Comparison of ENCODE assay signal across 11 cellular contexts in the genomic region with DNA sequence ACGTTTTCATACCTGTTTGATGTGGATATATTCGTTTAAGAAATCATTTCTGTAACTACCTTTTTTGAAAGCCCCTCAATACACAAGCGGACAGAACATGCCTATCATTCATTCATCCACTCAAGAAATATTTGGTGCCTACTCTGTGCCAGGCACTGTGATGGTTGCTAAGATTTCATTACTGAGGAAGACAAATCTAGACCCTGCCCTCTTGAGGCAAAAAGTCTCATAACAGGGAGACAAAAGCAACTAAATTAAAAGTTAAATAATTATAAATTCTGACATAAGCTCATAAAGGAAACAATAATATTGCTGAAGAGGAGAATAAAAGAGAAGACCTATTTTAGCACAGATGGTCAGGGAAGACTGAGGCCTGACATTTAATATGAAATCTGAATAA.
A peak's percentile ranks its signal among the peaks of the same experiment; 100 is the strongest.
DNase-seq lines count a peak whose midpoint lies in the region; ATAC-seq and TF ChIP-seq lines count a peak whose summit lies in the region.
"Had no signal": no experiment of that assay in that cellular context is flagged by ENCODE, and none has a peak within 500 bp of the region (broad histone marks: within the 10 kb centered on the region; RNA-seq: fewer than 3 reads in every experiment).

No MANE protein-coding gene starts in this region.

- no peak for DNase-seq in BJ (ENCODE audit: low read depth)
- DNase-seq in HFFc6: peak; percentile 11
- peak; percentile 10 for DNase-seq in amniotic epithelial cell (ENCODE audit: low read depth)
- DNase-seq in kidney glomerular epithelial cell (lab: John Stamatoyannopoulos, UW): peak; percentile 9
- DNase-seq in activated T-cell treated with anti-CD3 and anti-CD28 coated beads, Interleukin-2, amount 50 U/mL, for 1 hour: no peak
- no peak for DNase-seq in NCI-H748 treated with DMSO at 0.1 percent for 48 hours (lab: John Stamatoyannopoulos, UW)
- DNase-seq: small intestine had no signal

- H3K27me3 ChIP-seq in BJ (ENCODE audit: control insufficient read depth, insufficient read depth, low read length): no peaks in the 10 kb centered on the region
- H3K27me3 ChIP-seq: ascending aorta had no signal

- POLR2A ChIA-PET in BJ (lab: Charles Lee): no interaction called here

- ATAC-seq in GM19395 (IDR thresholded peaks at IDR 0.05; ENCODE audit: unreplicated experiment) (no peak), GM18520 (IDR thresholded peaks at IDR 0.05; ENCODE audit: unreplicated experiment) (no peak)

- no peaks in the 10 kb centered on the region for H3K9me3 Mint-ChIP-seq in HFFc6

- H3K27me3 Mint-ChIP-seq in HFFc6 (ENCODE audit: insufficient read depth): no peaks in the 10 kb centered on the region; the same call in 1 of the 2 replicates

- CTCF ChIA-PET in BJ (lab: Yijun Ruan, JAX): interaction anchor here (1.0 to 1.5 kb wide), 5 partner anchors 9 to 216 kb away, joined by 3 to 5 read pairs (median 4); a partner anchor contains a TSS

- H3K36me3 ChIP-seq in BJ (ENCODE audit: control insufficient read depth, insufficient read depth, low read length): no peaks in the 10 kb centered on the region
- H3K36me3 ChIP-seq: ascending aorta had no signal

- no peak overlapping the region for H3K4me3 Mint-ChIP-seq in HFFc6

- no peak overlapping the region for H3K4me3 ChIP-seq in BJ (ENCODE audit: low read depth, low read length)
- H3K4me3 ChIP-seq: ascending aorta, SK-N-MC had no signal

- TF ChIP-seq CTCF in BJ (IDR thresholded peaks at IDR 0.05; ENCODE audit: insufficient read depth, low read depth, low read length): peak; percentile 47
- peak; percentile 70 for TF ChIP-seq CTCF in HFFc6 (IDR thresholded peaks at IDR 0.05)

- H3K36me3 Mint-ChIP-seq in HFFc6 (ENCODE audit: low read depth): no peaks in the 10 kb centered on the region

- no peak overlapping the region for H3K27ac Mint-ChIP-seq in HFFc6

- H3K4me1 Mint-ChIP-seq in HFFc6 (ENCODE audit: low read depth): no peaks in the 10 kb centered on the region

Comparison
In these comparisons a context has a peak if more than half of its experiments do, and no peak if none do; other contexts are left out.
1. DNase-seq: peak in HFFc6 (single experiment), amniotic epithelial cell (single experiment) and kidney glomerular epithelial cell (single experiment); none in BJ (single experiment), activated T-cell treated with anti-CD3 and anti-CD28 coated beads, Interleukin-2, amount 50 U/mL, for 1 hour (single experiment) and NCI-H748 treated with DMSO at 0.1 percent for 48 hours (single experiment).